In genomic region chr21:17821121-17821520, GRCh38 we compare ENCODE assay signal across 16 cellular contexts. TPM values are rescaled to one million over a fixed set of nuclear protein-coding genes. Genes with fewer than 3 reads are reported as not detected.
DNase-seq lines count a peak whose midpoint lies in the region; ATAC-seq and TF ChIP-seq lines count a peak whose summit lies in the region.
"Had no signal": no experiment of that assay in that cellular context is flagged by ENCODE, and none has a peak within 500 bp of the region (broad histone marks: within the 10 kb centered on the region; RNA-seq: fewer than 3 reads in every experiment).

No MANE protein-coding gene starts in this region.

- no peak overlapping the region for H3K4me3 ChIP-seq in CD8-positive, alpha-beta T cell (ENCODE audit: low read depth, low read length)
- H3K4me3 ChIP-seq in MM.1S (ENCODE audit: low read length) = no peak overlapping the region
- H3K4me3 ChIP-seq: hepatocyte, ovary had no signal

- peaks cover 21% of the 10 kb centered on the region for H3K36me3 Mint-ChIP-seq in CD8-positive, alpha-beta T cell
- peaks cover 22% of the 10 kb centered on the region for H3K36me3 Mint-ChIP-seq in activated naive CD8-positive, alpha-beta T cell treated with anti-CD3 and anti-CD28 coated beads for 36 hours
- peaks cover 21% of the 10 kb centered on the region for H3K36me3 Mint-ChIP-seq in natural killer cell treated with Interleukin-12 subunit alpha and Interleukin-12 subunit beta and Interleukin-15 and Interleukin-18, amount 100 ng/mL, for 72 hours

- no peak for ATAC-seq in CD8-positive, alpha-beta T cell
- no peak for ATAC-seq in natural killer cell treated with Interleukin-12 subunit alpha and Interleukin-12 subunit beta and Interleukin-15 and Interleukin-18, amount 100 ng/mL, for 72 hours

- H3K27ac ChIP-seq in CD8-positive, alpha-beta T cell (ENCODE audit: low read depth, low read length) = no peak overlapping the region
- H3K27ac ChIP-seq in MM.1S (ENCODE audit: low read length) = no peak overlapping the region
- H3K27ac ChIP-seq: hepatocyte, ovary had no signal

- H3K9me2 ChIP-seq in MM.1S (replicated peaks; ENCODE audit: insufficient read depth, low read length) = no peaks in the 10 kb centered on the region

- POLR2A ChIA-PET in CD8-positive, alpha-beta T cell (lab: Charles Lee) = interaction anchor here (1.7 kb wide), 1 partner anchor 104 kb away, joined by 3 read pairs; no protein-coding TSS in a partner anchor

- peak overlapping the region; percentile 100 for H3K27ac Mint-ChIP-seq in CD8-positive, alpha-beta T cell
- peak overlapping the region; percentile 100 for H3K27ac Mint-ChIP-seq in activated naive CD8-positive, alpha-beta T cell treated with anti-CD3 and anti-CD28 coated beads for 36 hours
- H3K27ac Mint-ChIP-seq in natural killer cell treated with Interleukin-12 subunit alpha and Interleukin-12 subunit beta and Interleukin-15 and Interleukin-18, amount 100 ng/mL, for 72 hours = peak overlapping the region; percentile 93 to 96

- no peaks in the 10 kb centered on the region for H3K9me3 ChIP-seq in CD8-positive, alpha-beta T cell (ENCODE audit: low read length)
- H3K9me3 ChIP-seq in MM.1S (replicated peaks; ENCODE audit: insufficient read depth, low read length) = no peaks in the 10 kb centered on the region
- H3K9me3 ChIP-seq: BE2C, ovary, sigmoid colon had no signal

- H3K9ac ChIP-seq in MM.1S (ENCODE audit: low read length) = no peak overlapping the region

- H3K4me1 ChIP-seq in CD8-positive, alpha-beta T cell (ENCODE audit: insufficient read depth, low read length) = peaks cover 23% of the 10 kb centered on the region
- H3K4me1 ChIP-seq in MM.1S (ENCODE audit: low read length) = peaks cover 10% of the 10 kb centered on the region

- intact Hi-C loops in CD8-positive, alpha-beta T cell (cut with DNase I, micrococcal nuclease) = loop anchor here in 1 of 2 experiments (2.0 to 5.0 kb wide), 2 partner anchors 81 to 132 kb away; no protein-coding TSS in a partner anchor

- no peaks in the 10 kb centered on the region for H3K27me3 Mint-ChIP-seq in CD8-positive, alpha-beta T cell (ENCODE audit: low read depth)
- no peaks in the 10 kb centered on the region for H3K27me3 Mint-ChIP-seq in activated naive CD8-positive, alpha-beta T cell treated with anti-CD3 and anti-CD28 coated beads for 36 hours
- H3K27me3 Mint-ChIP-seq in natural killer cell treated with Interleukin-12 subunit alpha and Interleukin-12 subunit beta and Interleukin-15 and Interleukin-18, amount 100 ng/mL, for 72 hours = no peaks in the 10 kb centered on the region

- peaks cover 18% of the 10 kb centered on the region for H3F3A ChIP-seq in MM.1S (ENCODE audit: insufficient read depth, low read length)

- peak overlapping the region; percentile 98 for H3K4me3 Mint-ChIP-seq in CD8-positive, alpha-beta T cell
- peak overlapping the region; percentile 94 for H3K4me3 Mint-ChIP-seq in activated naive CD8-positive, alpha-beta T cell treated with anti-CD3 and anti-CD28 coated beads for 36 hours
- H3K4me3 Mint-ChIP-seq in natural killer cell treated with Interleukin-12 subunit alpha and Interleukin-12 subunit beta and Interleukin-15 and Interleukin-18, amount 100 ng/mL, for 72 hours = peak overlapping the region; percentile 88

- no peak for DNase-seq in CD8-positive, alpha-beta T cell
- no peak for DNase-seq in MM.1S
- DNase-seq in activated naive CD8-positive, alpha-beta T cell treated with anti-CD3 and anti-CD28 coated beads for 36 hours = no peak
- DNase-seq in natural killer cell treated with Interleukin-12 subunit alpha and Interleukin-12 subunit beta and Interleukin-15 and Interleukin-18, amount 100 ng/mL, for 72 hours (ENCODE audit: low spot score) = no peak
- DNase-seq in medulla oblongata (ENCODE audit: extremely low spot score) = no peak
- no peak for DNase-seq in NAMALWA (ENCODE audit: low spot score)
- DNase-seq in NCI-H82 (lab: John Stamatoyannopoulos, UW) = no peak
- DNase-seq: activated gamma-delta T cell, BE2C, kidney glomerular epithelial cell, NCI-H1694 treated with DMSO at 0.1 percent for 48 hours, NCI-H345, ovary, SHP77, sigmoid colon had no signal

- no peaks in the 10 kb centered on the region for H3K36me3 ChIP-seq in CD8-positive, alpha-beta T cell (ENCODE audit: insufficient read depth, low read length)
- H3K36me3 ChIP-seq in MM.1S (replicated peaks; ENCODE audit: insufficient read depth, low read length) = no peaks in the 10 kb centered on the region
- H3K36me3 ChIP-seq: ovary had no signal

- H3K27me3 ChIP-seq in CD8-positive, alpha-beta T cell (ENCODE audit: insufficient read depth, low read length) = no peaks in the 10 kb centered on the region
- no peaks in the 10 kb centered on the region for H3K27me3 ChIP-seq in MM.1S (replicated peaks; ENCODE audit: insufficient read depth, low read length)
- H3K27me3 ChIP-seq: BE2C, hepatocyte, ovary, sigmoid colon had no signal

- no peaks in the 10 kb centered on the region for H3K9me3 Mint-ChIP-seq in CD8-positive, alpha-beta T cell
- peaks cover 9% of the 10 kb centered on the region for H3K9me3 Mint-ChIP-seq in activated naive CD8-positive, alpha-beta T cell treated with anti-CD3 and anti-CD28 coated beads for 36 hours
- peaks cover 4% of the 10 kb centered on the region for H3K9me3 Mint-ChIP-seq in natural killer cell treated with Interleukin-12 subunit alpha and Interleukin-12 subunit beta and Interleukin-15 and Interleukin-18, amount 100 ng/mL, for 72 hours

- H2AFZ ChIP-seq in MM.1S (ENCODE audit: low read length) = no peak overlapping the region
- H2AFZ ChIP-seq: hepatocyte had no signal

- no peak for TF ChIP-seq CTCF in CD8-positive, alpha-beta T cell (IDR thresholded peaks at IDR 0.05)
- TF ChIP-seq CTCF in MM.1S (IDR thresholded peaks at IDR 0.05; ENCODE audit: low read length) = no peak

- H3K4me2 ChIP-seq in MM.1S (ENCODE audit: low read depth, low read length) = peak overlapping the region; percentile 76; the same call in 1 of the 2 replicates
- H3K4me2 ChIP-seq: hepatocyte had no signal

- peaks cover 31% of the 10 kb centered on the region for H3K79me2 ChIP-seq in MM.1S (ENCODE audit: low read length)

- H3K4me1 Mint-ChIP-seq in CD8-positive, alpha-beta T cell (ENCODE audit: low read depth) = peaks cover 36% of the 10 kb centered on the region
- H3K4me1 Mint-ChIP-seq in activated naive CD8-positive, alpha-beta T cell treated with anti-CD3 and anti-CD28 coated beads for 36 hours = peaks cover 26% of the 10 kb centered on the region
- peaks cover 18 to 23% of the 10 kb centered on the region in 2 donors for H3K4me1 Mint-ChIP-seq in natural killer cell treated with Interleukin-12 subunit alpha and Interleukin-12 subunit beta and Interleukin-15 and Interleukin-18, amount 100 ng/mL, for 72 hours (ENCODE audit: low read depth in 2 of 2)

- H4K20me1 ChIP-seq in MM.1S (ENCODE audit: insufficient read depth, low read length) = no peaks in the 10 kb centered on the region

- CTCF ChIA-PET in CD8-positive, alpha-beta T cell (lab: Charles Lee) = interaction anchor here (1.4 kb wide), 1 partner anchor 142 kb away, joined by 4 read pairs; no protein-coding TSS in a partner anchor

RNA-seq across cellular contexts. Expression of gene C21orf91, which starts 2.0 kb away (rescaled TPM):
- total RNA-seq in CD8-positive, alpha-beta T cell = 10 to 100 TPM; 37.0 to 43.6 TPM
- 10 to 100 TPM; 35.0 to 36.5 TPM for total RNA-seq in activated naive CD8-positive, alpha-beta T cell treated with anti-CD3 and anti-CD28 coated beads for 36 hours
- total RNA-seq in natural killer cell treated with Interleukin-12 subunit alpha and Interleukin-12 subunit beta and Interleukin-15 and Interleukin-18, amount 100 ng/mL, for 72 hours = 100 to 1,000 TPM in 1 of 2 donors, 10 to 100 TPM in 1; 61.0 to 101 TPM
